In genomic region chr16:23803591-23804123, GRCh38 we compare ENCODE assay signal across 1 cellular context.
TF ChIP-seq lines count a peak whose summit lies in the region.

No MANE protein-coding gene starts in this region.

TF ChIP-seq in K562, 482 proteins besides CTCF, POLR2A, EP300 and RAD21 (continued from another document and continues in another):
- TF ChIP-seq ZBTB12 (CRISPR knock-in tag; IDR thresholded peaks at IDR 0.05) (no peak), CCAR2 (IDR thresholded peaks at IDR 0.05; ENCODE audit: low read depth, low read length) (no peak), GATA2 (CRISPR knock-in tag; IDR thresholded peaks at IDR 0.05) (no peak), RBM22 (IDR thresholded peaks at IDR 0.05; ENCODE audit: low read depth, low read length, poor library complexity, severe bottlenecking) (no peak), ZNF277 (CRISPR knock-in tag; IDR thresholded peaks at IDR 0.05; ENCODE audit: borderline replicate concordance) (no peak), MCM5 (IDR thresholded peaks at IDR 0.05; ENCODE audit: low read depth) (0 out of 2 replicates have a peak, but pooled peaks have one; percentile 63), MCM2 (IDR thresholded peaks at IDR 0.05; ENCODE audit: low read depth) (no peak), HDAC2 (IDR thresholded peaks at IDR 0.05) (peak; percentile 80; the same call in 1 of the 2 replicates), IFI16 (CRISPR knock-in tag; IDR thresholded peaks at IDR 0.05) (no peak), RBM25 (IDR thresholded peaks at IDR 0.05; ENCODE audit: low read depth, low read length, severe bottlenecking) (no peak), BDP1 (IDR thresholded peaks at IDR 0.05; ENCODE audit: insufficient read depth, insufficient read length) (no peak), PPARD (CRISPR knock-in tag; IDR thresholded peaks at IDR 0.05) (no peak), NFIX (CRISPR knock-in tag; IDR thresholded peaks at IDR 0.05; ENCODE audit: low read depth) (no peak), FOXK2 (conservative IDR thresholded peaks at IDR 0.05 in 1 of 2, IDR thresholded peaks at IDR 0.05 in 1 of 2; ENCODE audit: low read depth in 2 of 2) (peak in 1 of 2 experiments; percentile 26; a peak in 1 of 4 replicates), ZNF77 (CRISPR knock-in tag; IDR thresholded peaks at IDR 0.05) (no peak), XRCC5 (IDR thresholded peaks at IDR 0.05; ENCODE audit: low read depth, low read length) (peak; percentile 72; the same call in 1 of the 2 replicates), BRD9 (IDR thresholded peaks at IDR 0.05; ENCODE audit: low read depth, partially characterized antibody) (peak; percentile 98), NBN (IDR thresholded peaks at IDR 0.05; ENCODE audit: low read depth) (peak; percentile 73; the same call in 1 of the 2 replicates), ZNF384 (IDR thresholded peaks at IDR 0.05; ENCODE audit: low read depth, low read length) (0 out of 2 replicates have a peak, but pooled peaks have one; percentile 19), NUFIP1 (IDR thresholded peaks at IDR 0.05; ENCODE audit: partially characterized antibody) (no peak), CHD4 (IDR thresholded peaks at IDR 0.05; ENCODE audit: insufficient read depth, insufficient replicate concordance, low read depth, low read length, poor library complexity, severe bottlenecking) (no peak), SREBF2 (CRISPR knock-in tag; IDR thresholded peaks at IDR 0.05) (no peak), ZNF274 (IDR thresholded peaks at IDR 0.05; ENCODE audit: borderline replicate concordance, low read depth, low read length) (no peak), ZNF318 (IDR thresholded peaks at IDR 0.05; ENCODE audit: borderline replicate concordance in 1 of 2, low read depth in 1 of 2) (no peak), BHLHE40 (IDR thresholded peaks at IDR 0.05; ENCODE audit: low read length) (peak; percentile 54), TEAD1 (CRISPR knock-in tag; IDR thresholded peaks at IDR 0.05) (0 out of 4 replicates have a peak, but pooled peaks of 1 of the 2 experiments have one; percentile 46), BMI1 (IDR thresholded peaks at IDR 0.05; ENCODE audit: low read length) (no peak), ZZZ3 (IDR thresholded peaks at IDR 0.05) (no peak), ZNF449 (CRISPR knock-in tag; IDR thresholded peaks at IDR 0.05) (no peak), STAG1 (CRISPR knock-in tag; IDR thresholded peaks at IDR 0.05; ENCODE audit: borderline replicate concordance) (peak; percentile 60; the same call in 1 of the 2 replicates), ILF3 (IDR thresholded peaks at IDR 0.05; ENCODE audit: borderline replicate concordance) (no peak), ETS2 (tag; IDR thresholded peaks at IDR 0.05; ENCODE audit: borderline replicate concordance, poor library complexity, severe bottlenecking) (no peak), NCOR1 (IDR thresholded peaks at IDR 0.05) (0 out of 2 replicates have a peak, but pooled peaks have one; percentile 10), MYC (IDR thresholded peaks at IDR 0.05; ENCODE audit: low read depth, low read length) (peak; percentile 83; the same call in 1 of the 2 replicates), MYC (CRISPR knock-in tag; IDR thresholded peaks at IDR 0.05; ENCODE audit: borderline replicate concordance, low read depth) (no peak), ARHGAP35 (IDR thresholded peaks at IDR 0.05; ENCODE audit: partially characterized antibody) (peak; percentile 72), TOE1 (IDR thresholded peaks at IDR 0.05; ENCODE audit: borderline replicate concordance) (peak; percentile 16; the same call in 1 of the 2 replicates), TOE1 (CRISPR knock-in tag; IDR thresholded peaks at IDR 0.05; ENCODE audit: borderline replicate concordance, low read depth) (no peak), ATF3 (IDR thresholded peaks at IDR 0.05) (no peak), ATF3 (CRISPR knock-in tag; conservative IDR thresholded peaks at IDR 0.05) (no peak), STAT5B (CRISPR knock-in tag; IDR thresholded peaks at IDR 0.05) (no peak), ZKSCAN1 (IDR thresholded peaks at IDR 0.05; ENCODE audit: low read depth, low read length) (0 out of 2 replicates have a peak, but pooled peaks have one; percentile 44), SMARCA5 (IDR thresholded peaks at IDR 0.05) (peak; percentile 69; the same call in 1 of the 2 replicates)
